Comparison of ENCODE assay signal across 11 cellular contexts in the genomic region with DNA sequence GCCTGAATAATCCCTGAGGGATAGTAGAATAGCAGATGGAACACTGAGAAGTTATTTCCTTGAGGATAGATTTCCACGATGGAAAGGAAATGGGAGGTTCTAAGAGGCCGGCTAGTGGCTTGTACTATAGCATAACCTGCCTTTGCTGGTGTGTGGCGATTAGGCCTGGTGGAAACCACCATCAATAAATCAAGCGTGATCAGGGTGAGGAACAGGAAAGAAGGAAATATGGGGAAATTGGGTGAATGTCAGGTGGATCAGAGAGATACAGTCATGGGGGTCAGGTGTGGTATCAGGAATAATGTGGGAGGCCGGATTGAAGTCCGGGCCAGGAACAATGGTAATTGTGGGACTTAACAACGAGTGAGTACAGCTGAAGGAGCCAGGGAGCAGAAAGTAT. TPM values are rescaled to one million over a fixed set of nuclear protein-coding genes. Genes with fewer than 3 reads are reported as not detected.
A peak's percentile ranks its signal among the peaks of the same experiment; 100 is the strongest.
DNase-seq lines count a peak whose midpoint lies in the region; ATAC-seq and TF ChIP-seq lines count a peak whose summit lies in the region.
"Not testable (repeated sequence)": the region's sequence is repeated elsewhere in the genome, so short reads cannot be mapped to it uniquely, and the experiment has no call there.
"Had no signal": no experiment of that assay in that cellular context is flagged by ENCODE, and none has a peak within 500 bp of the region (broad histone marks: within the 10 kb centered on the region; RNA-seq: fewer than 3 reads in every experiment).

No MANE protein-coding gene starts in this region.

- TF ChIP-seq CTCF in RWPE1 (conservative IDR thresholded peaks at IDR 0.05; ENCODE audit: low read depth); WTC11 (IDR thresholded peaks at IDR 0.05); endodermal cell (conservative IDR thresholded peaks at IDR 0.05); upper lobe of right lung (IDR thresholded peaks at IDR 0.05): not testable (repeated sequence)

- peak overlapping the region; percentile 36 for H3K4me3 ChIP-seq in HUES6 (ENCODE audit: low read depth, low read length)
- not testable (repeated sequence) for H3K4me3 ChIP-seq in endodermal cell (ENCODE audit: low read length); mesendoderm (ENCODE audit: low read length)
- peak overlapping the region; percentile 3 for H3K4me3 ChIP-seq in upper lobe of right lung

- peak overlapping the region; percentile 36 for H3K9ac ChIP-seq in ES-I3 (ENCODE audit: low read depth, low read length)
- H3K9ac ChIP-seq in HUES6 (ENCODE audit: low read length), result peak overlapping the region; percentile 55
- H3K9ac ChIP-seq in endodermal cell (ENCODE audit: extremely low read depth, low read length, poor library complexity, severe bottlenecking); mesendoderm (ENCODE audit: low read length): not testable (repeated sequence)

- H3K27me3 Mint-ChIP-seq in WTC11 (ENCODE audit: low read depth); endodermal cell (ENCODE audit: insufficient read depth): not testable (repeated sequence)

- not testable (repeated sequence) for H3K4ac ChIP-seq in mesendoderm (ENCODE audit: low read depth, low read length)

- not testable (repeated sequence) for H3K79me2 ChIP-seq in mesendoderm (ENCODE audit: control insufficient read depth, insufficient read depth, low read length)

- peaks cover 25% of the 10 kb centered on the region for H3K4me1 ChIP-seq in ES-I3 (ENCODE audit: insufficient read depth, low read length)
- peaks cover 25% of the 10 kb centered on the region for H3K4me1 ChIP-seq in HUES6 (ENCODE audit: control insufficient read depth, insufficient read depth, low read length)
- H3K4me1 ChIP-seq in endodermal cell (ENCODE audit: control insufficient read depth, insufficient read depth, low read length); mesendoderm (ENCODE audit: control insufficient read depth, low read depth, low read length): not testable (repeated sequence)
- peaks cover 11% of the 10 kb centered on the region for H3K4me1 ChIP-seq in upper lobe of right lung

- H2BK15ac ChIP-seq in mesendoderm (replicated peaks; ENCODE audit: low read depth), result not testable (repeated sequence)

- intact Hi-C loops in upper lobe of right lung (cut with DNase I), result not testable (repeated sequence)

- not testable (repeated sequence) for H3K56ac ChIP-seq in mesendoderm (ENCODE audit: low read length)

- 44% methylated on average over 7 of the region's 7 CpGs; no CpG with 5 or more reads in 1 of the 2 experiments for WGBS in endodermal cell (ENCODE audit: insufficient coverage in 1 of 2, insufficient read length in 1 of 2), 2 experiments
- no CpG with 5 or more reads among the region's 7 CpGs for WGBS in mesendoderm (ENCODE audit: extremely low coverage, insufficient coverage, low lambda C conversion rate)

- H3K4me3 Mint-ChIP-seq in WTC11 (peak overlapping the region; percentile 89), endodermal cell (peak overlapping the region; percentile 69)

- not testable (repeated sequence) for H2AK5ac ChIP-seq in mesendoderm (ENCODE audit: low read length)

- not testable (repeated sequence) for H3K79me1 ChIP-seq in mesendoderm (ENCODE audit: low read length)

- H3K36me3 Mint-ChIP-seq in WTC11, result peaks cover 24% of the 10 kb centered on the region
- H3K36me3 Mint-ChIP-seq in endodermal cell (ENCODE audit: low read depth), result not testable (repeated sequence)

- H3K27me3 ChIP-seq in HUES6 (ENCODE audit: control insufficient read depth, insufficient read depth, low read length); endodermal cell (ENCODE audit: control insufficient read depth, insufficient read depth, low read length, poor library complexity, severe bottlenecking); mesendoderm (ENCODE audit: insufficient read depth, low read length, poor library complexity); upper lobe of right lung: not testable (repeated sequence)

- H2BK5ac ChIP-seq in mesendoderm (ENCODE audit: low read length), result not testable (repeated sequence)

- not testable (repeated sequence) for H3K36me3 ChIP-seq in ES-I3 (ENCODE audit: insufficient read depth, low read length); endodermal cell (ENCODE audit: control insufficient read depth, insufficient read depth, low read length); mesendoderm (ENCODE audit: control insufficient read depth, insufficient read depth, low read length); upper lobe of right lung
- H3K36me3 ChIP-seq in HUES6 (ENCODE audit: control insufficient read depth, insufficient read depth, low read length), result peaks cover 14% of the 10 kb centered on the region

- not testable (repeated sequence) for H4K8ac ChIP-seq in mesendoderm (ENCODE audit: low read depth, low read length)

- not testable (repeated sequence) for DNase-seq in RWPE1 (ENCODE audit: low spot score); WTC11 (ENCODE audit: low spot score); endodermal cell; mesendoderm; upper lobe of right lung

- not testable (repeated sequence) for H4K5ac ChIP-seq in mesendoderm (ENCODE audit: low read length)

- peaks cover 80% of the 10 kb centered on the region for H3K4me1 Mint-ChIP-seq in WTC11
- peaks cover 48% of the 10 kb centered on the region for H3K4me1 Mint-ChIP-seq in endodermal cell

- H3K4me2 ChIP-seq in mesendoderm (ENCODE audit: low read length), result not testable (repeated sequence)

- H3K27ac Mint-ChIP-seq in WTC11 (peak overlapping the region; percentile 99), endodermal cell (peak overlapping the region; percentile 82)

- not testable (repeated sequence) for H3K23ac ChIP-seq in mesendoderm (ENCODE audit: low read length)

- POLR2A ChIA-PET in RWPE1 (lab: Yijun Ruan, JAX; ENCODE audit: low non-redundant PET); WTC11 (lab: Charles Lee): not testable (repeated sequence)

- H3K9me3 ChIP-seq in ES-I3 (ENCODE audit: control insufficient read depth, insufficient read depth, low read length); HUES6 (ENCODE audit: control insufficient read depth, insufficient read depth, low read depth, low read length); endodermal cell (ENCODE audit: control insufficient read depth, low read length); upper lobe of right lung: not testable (repeated sequence)

- H3K9me3 Mint-ChIP-seq in WTC11, endodermal cell: not testable (repeated sequence)

- H3K27ac ChIP-seq in HUES6 (ENCODE audit: low read depth, low read length) (0 out of 2 replicates have a peak overlapping the region, but pooled peaks have one; percentile 56), RWPE1 (peak overlapping the region; percentile 38), upper lobe of right lung (peak overlapping the region; percentile 70)
- H3K27ac ChIP-seq in endodermal cell (ENCODE audit: low read depth, low read length); mesendoderm (ENCODE audit: low read depth, low read length): not testable (repeated sequence)

- H2BK120ac ChIP-seq in mesendoderm (ENCODE audit: low read depth, low read length), result not testable (repeated sequence)

- peak overlapping the region; percentile 51 for H3K18ac ChIP-seq in mesendoderm (ENCODE audit: low read length)

- not testable (repeated sequence) for ATAC-seq in WTC11, upper lobe of right lung

- CTCF ChIA-PET in RWPE1 (lab: Yijun Ruan, JAX); WTC11 (lab: Charles Lee): not testable (repeated sequence)

RNA-seq across cellular contexts. Expression of gene TREH, which starts 39.1 kb away (rescaled TPM):
- total RNA-seq in WTC11 (2021), result 0.09 TPM in 1 of 3 replicates, not detected in the others
- not detected for total RNA-seq in endodermal cell
- polyA plus RNA-seq in endodermal cell (2013, experiment 1 of 2), result not detected
- polyA plus RNA-seq in endodermal cell (2013, experiment 2 of 2), result not detected
- not detected for polyA plus RNA-seq in mesendoderm (2013, experiment 1 of 2)
- polyA plus RNA-seq in mesendoderm (2013, experiment 2 of 2), result not detected
- 0.46 TPM for total RNA-seq in upper lobe of right lung
- total RNA-seq: A172; CD4-positive, alpha-beta T cell; GM23248; HT1080 had no signal
